In genomic region chr12:2439332-2440100, GRCh38 we compare ENCODE assay signal across 1 cellular context.
TF ChIP-seq lines count a peak whose summit lies in the region.

No MANE protein-coding gene starts in this region.

TF ChIP-seq in HepG2, 621 proteins besides CTCF, POLR2A, EP300 and RAD21 (continued from another document):
- no peak for TF ChIP-seq ZBED4 (CRISPR knock-in tag; IDR thresholded peaks at IDR 0.05; ENCODE audit: borderline replicate concordance)
- TF ChIP-seq MNT (IDR thresholded peaks at IDR 0.05): 0 out of 2 replicates have a peak, but pooled peaks have one; percentile 4
